Comparison of ENCODE assay signal across 30 cellular contexts in the genomic region with DNA sequence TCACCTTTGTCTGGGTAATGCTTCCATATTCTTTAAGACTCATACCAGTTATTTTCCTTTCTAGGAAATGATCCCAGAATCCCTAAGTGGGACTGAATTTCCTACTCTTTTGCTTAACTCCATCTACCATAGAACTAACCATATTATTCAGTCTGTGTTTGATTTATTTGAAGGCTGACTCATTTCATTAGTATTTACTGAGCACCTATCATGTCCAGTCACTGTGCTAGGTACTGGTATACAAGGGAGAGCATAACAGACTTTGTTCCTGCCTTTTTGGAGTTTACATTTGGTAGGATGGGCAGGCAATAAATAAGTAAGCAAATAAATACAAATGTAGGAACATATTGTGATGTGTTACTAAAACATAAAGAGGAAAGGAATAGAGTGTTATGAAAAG. TPM values are rescaled to one million over a fixed set of nuclear protein-coding genes. Genes with fewer than 3 reads are reported as not detected.
A peak's percentile ranks its signal among the peaks of the same experiment; 100 is the strongest.
DNase-seq lines count a peak whose midpoint lies in the region; ATAC-seq and TF ChIP-seq lines count a peak whose summit lies in the region.
"Had no signal": no experiment of that assay in that cellular context is flagged by ENCODE, and none has a peak within 500 bp of the region (broad histone marks: within the 10 kb centered on the region; RNA-seq: fewer than 3 reads in every experiment).

No MANE protein-coding gene starts in this region.

- CTCF ChIA-PET in SK-N-SH (lab: Yijun Ruan, JAX), result interaction anchor here (1.5 to 2.9 kb wide), 4 partner anchors 11 to 87 kb away, joined by 3 to 14 read pairs (median 8); a partner anchor contains a TSS
- CTCF ChIA-PET in activated naive CD4-positive, alpha-beta T cell treated with anti-CD3 and anti-CD28 coated beads, Interleukin-2, amount 10 ng/mL, durations not matched to agents 7 days and 5 days (lab: Charles Lee), result interaction anchor here (1.5 to 3.8 kb wide), 3 partner anchors 30 to 99 kb away, joined by 3 to 10 read pairs (median 6); no protein-coding TSS in a partner anchor

- no peaks in the 10 kb centered on the region for H3K79me2 ChIP-seq in SK-N-SH (ENCODE audit: insufficient read depth)

- POLR2A ChIA-PET in SK-N-SH (lab: Yijun Ruan, JAX), result no interaction called here

- H3K4me3 Mint-ChIP-seq in type B pancreatic cell, result no peak overlapping the region
- H3K4me3 Mint-ChIP-seq in activated naive CD4-positive, alpha-beta T cell treated with anti-CD3 and anti-CD28 coated beads, Interleukin-2, amount 10 ng/mL, durations not matched to agents 7 days and 5 days, result no peak overlapping the region
- H3K4me3 Mint-ChIP-seq: activated T-cell treated with anti-CD3 and anti-CD28 coated beads, Interleukin-2, amount 50 U/mL, for 4 hours; mesothelial cell of epicardium; natural killer cell; stimulated activated naive CD8-positive, alpha-beta T cell treated with anti-CD3 and anti-CD28 coated beads, Interleukin-15, amount 100 ng/mL, for 72 hours had no signal

- peaks cover under 1% of the 10 kb centered on the region for H3K27me3 Mint-ChIP-seq in type B pancreatic cell
- no peaks in the 10 kb centered on the region for H3K27me3 Mint-ChIP-seq in activated naive CD4-positive, alpha-beta T cell treated with anti-CD3 and anti-CD28 coated beads, Interleukin-2, amount 10 ng/mL, durations not matched to agents 7 days and 5 days
- H3K27me3 Mint-ChIP-seq: stimulated activated naive CD8-positive, alpha-beta T cell treated with anti-CD3 and anti-CD28 coated beads, Interleukin-15, amount 100 ng/mL, for 72 hours had no signal

- H3K36me3 ChIP-seq in SK-N-SH (replicated peaks in 1 of 2; ENCODE audit: control insufficient read depth in 1 of 2, insufficient read depth in 2 of 2, low read length in 1 of 2), result peaks cover 0 to 3% of the 10 kb centered on the region in 2 experiments

- H3K4me1 ChIP-seq in SK-N-SH (ENCODE audit: control insufficient read depth in 1 of 2, insufficient read depth in 2 of 2, low read depth in 1 of 2, low read length in 1 of 2), result peaks cover 0 to 19% of the 10 kb centered on the region in 2 experiments; a peak in 2 of 4 replicates

- TF ChIP-seq EP300 in SK-N-SH (IDR thresholded peaks at IDR 0.05; ENCODE audit: borderline replicate concordance in 1 of 2, low read depth in 1 of 2, low read length in 1 of 2), result no peak

- peak; percentile 45; the same call in 2 of the 3 replicates for ATAC-seq in SK-N-SH treated with all-trans-retinoic acid at 6 μM for 48 hours
- ATAC-seq: activated T-cell treated with anti-CD3 and anti-CD28 coated beads, Interleukin-2, amount 50 U/mL, for 4 hours; heart right ventricle; natural killer cell; stimulated activated naive CD8-positive, alpha-beta T cell treated with anti-CD3 and anti-CD28 coated beads, Interleukin-15, amount 100 ng/mL, for 72 hours had no signal

- H3K36me3 Mint-ChIP-seq in type B pancreatic cell, result peaks cover 3% of the 10 kb centered on the region
- H3K36me3 Mint-ChIP-seq in activated naive CD4-positive, alpha-beta T cell treated with anti-CD3 and anti-CD28 coated beads, Interleukin-2, amount 10 ng/mL, durations not matched to agents 7 days and 5 days, result peaks cover 2% of the 10 kb centered on the region
- H3K36me3 Mint-ChIP-seq: natural killer cell had no signal

- DNase-seq in SK-N-SH, result no peak
- peak; percentile 59 for DNase-seq in epithelial cell of esophagus (ENCODE audit: low read depth)
- DNase-seq in type B pancreatic cell (ENCODE audit: extremely low spot score, unreplicated experiment), result no peak
- DNase-seq in OCI-M1 (lab: John Stamatoyannopoulos, UW), result no peak
- no peak for DNase-seq in activated naive CD4-positive, alpha-beta T cell treated with anti-CD3 and anti-CD28 coated beads, Interleukin-2, amount 10 ng/mL, durations not matched to agents 7 days and 5 days
- DNase-seq: activated CD4-positive, CD25-positive, alpha-beta regulatory T cell treated with anti-CD3 and anti-CD28 coated beads, Interleukin-2, amount 50 U/mL, for 72 hours; activated naive CD4-positive, alpha-beta T cell treated with Interleukin-2 at 50 U/mL for 16 hours; activated T-cell treated with anti-CD3 and anti-CD28 coated beads, Interleukin-2, amount 50 U/mL, for 4 hours; DMS53; GF-D8; heart right ventricle; left ventricle myocardium inferior; natural killer cell; NCI-H1930; NCI-H226; NCI-H748 treated with DMSO at 0.1 percent for 48 hours; Right ventricle myocardium superior; stimulated activated CD4-positive, alpha-beta T cell treated with anti-CD3 and anti-CD28 coated beads, Interleukin-12 subunit alpha, Interleukin-12 subunit beta, amount 100 ng/mL, for 4 hours; stimulated activated CD4-positive, alpha-beta T cell treated with anti-CD3 and anti-CD28 coated beads, Interleukin-4, amount 100 ng/mL, for 4 hours; stimulated activated naive CD8-positive, alpha-beta T cell treated with anti-CD3 and anti-CD28 coated beads, Interleukin-15, amount 100 ng/mL, for 72 hours; T-helper 1 cell had no signal

- no peak overlapping the region for H3K4me2 ChIP-seq in SK-N-SH
- H3K4me2 ChIP-seq: KMS-11 had no signal

- no peak overlapping the region for H3K9ac ChIP-seq in SK-N-SH
- H3K9ac ChIP-seq: KMS-11 had no signal

- H3K4me1 Mint-ChIP-seq in type B pancreatic cell (ENCODE audit: unreplicated experiment), result peaks cover 26% of the 10 kb centered on the region
- peaks cover 13% of the 10 kb centered on the region for H3K4me1 Mint-ChIP-seq in activated naive CD4-positive, alpha-beta T cell treated with anti-CD3 and anti-CD28 coated beads, Interleukin-2, amount 10 ng/mL, durations not matched to agents 7 days and 5 days

- H2AFZ ChIP-seq in SK-N-SH (ENCODE audit: low read depth), result no peak overlapping the region

- H3K27ac ChIP-seq in SK-N-SH (ENCODE audit: low read depth in 2 of 2, low read length in 1 of 2), result no peak overlapping the region
- H3K27ac ChIP-seq: 22Rv1, heart right ventricle, KMS-11, left ventricle myocardium inferior, right atrium auricular region, tibial nerve had no signal

- H3K27me3 ChIP-seq in SK-N-SH (ENCODE audit: insufficient read depth), result no peaks in the 10 kb centered on the region
- H3K27me3 ChIP-seq: right atrium auricular region, tibial nerve had no signal

- H3K9me3 Mint-ChIP-seq in type B pancreatic cell, result no peaks in the 10 kb centered on the region
- no peaks in the 10 kb centered on the region for H3K9me3 Mint-ChIP-seq in activated naive CD4-positive, alpha-beta T cell treated with anti-CD3 and anti-CD28 coated beads, Interleukin-2, amount 10 ng/mL, durations not matched to agents 7 days and 5 days
- H3K9me3 Mint-ChIP-seq: activated T-cell treated with anti-CD3 and anti-CD28 coated beads, Interleukin-2, amount 50 U/mL, for 4 hours; mesothelial cell of epicardium; natural killer cell; stimulated activated naive CD8-positive, alpha-beta T cell treated with anti-CD3 and anti-CD28 coated beads, Interleukin-15, amount 100 ng/mL, for 72 hours had no signal

- H4K20me1 ChIP-seq in SK-N-SH (ENCODE audit: insufficient read depth), result no peaks in the 10 kb centered on the region

- no peaks in the 10 kb centered on the region for H3K9me3 ChIP-seq in SK-N-SH
- H3K9me3 ChIP-seq: heart right ventricle, left ventricle myocardium inferior, right atrium auricular region, tibial nerve had no signal

- no peak for TF ChIP-seq RAD21 in SK-N-SH (IDR thresholded peaks at IDR 0.05; ENCODE audit: low read length)

- H3K27ac Mint-ChIP-seq in type B pancreatic cell, result peak overlapping the region; percentile 7
- no peak overlapping the region for H3K27ac Mint-ChIP-seq in activated naive CD4-positive, alpha-beta T cell treated with anti-CD3 and anti-CD28 coated beads, Interleukin-2, amount 10 ng/mL, durations not matched to agents 7 days and 5 days
- H3K27ac Mint-ChIP-seq: natural killer cell; stimulated activated naive CD8-positive, alpha-beta T cell treated with anti-CD3 and anti-CD28 coated beads, Interleukin-15, amount 100 ng/mL, for 72 hours had no signal

- H3K9me2 ChIP-seq in SK-N-SH, result no peaks in the 10 kb centered on the region

- H3F3A ChIP-seq in SK-N-SH (replicated peaks; ENCODE audit: insufficient read depth), result peaks cover 9% of the 10 kb centered on the region

- no peak overlapping the region for H3K4me3 ChIP-seq in SK-N-SH (ENCODE audit: low read depth in 2 of 2, low read length in 1 of 2)
- no peak overlapping the region for H3K4me3 ChIP-seq in epithelial cell of esophagus (ENCODE audit: low read length)
- H3K4me3 ChIP-seq: heart right ventricle, left ventricle myocardium inferior, right atrium auricular region, tibial nerve had no signal

- TF ChIP-seq CTCF in SK-N-SH (IDR thresholded peaks at IDR 0.05), result no peak
- TF ChIP-seq CTCF in epithelial cell of esophagus (IDR thresholded peaks at IDR 0.05; ENCODE audit: insufficient read depth, low read depth, low read length, missing control alignments), result no peak
- TF ChIP-seq CTCF in type B pancreatic cell (conservative IDR thresholded peaks at IDR 0.05), result no peak

TF ChIP-seq in SK-N-SH treated with all-trans-retinoic acid at 6 μM for 48 hours, 23 proteins besides CTCF, POLR2A, EP300 and RAD21:
- TF ChIP-seq PPARA (CRISPR knock-in tag; IDR thresholded peaks at IDR 0.05; ENCODE audit: borderline replicate concordance), result no peak

TF ChIP-seq in SK-N-SH, 30 proteins besides CTCF, POLR2A, EP300 and RAD21 (continues in another document):
- no peak for TF ChIP-seq CHD2 (IDR thresholded peaks at IDR 0.05; ENCODE audit: low read length, partially characterized antibody)
- no peak for TF ChIP-seq NFIC (IDR thresholded peaks at IDR 0.05; ENCODE audit: borderline replicate concordance)
- no peak for TF ChIP-seq SMC3 (IDR thresholded peaks at IDR 0.05; ENCODE audit: low read depth, low read length)

RNA-seq across cellular contexts. Expression of a gene that starts 4.3 kb away (rescaled TPM):
- polyA plus RNA-seq in SK-N-SH (2012; rRNA removed), result 12.8 and 13.5 TPM in 2 replicates
- polyA plus RNA-seq in SK-N-SH (2012; cell fraction: cytosol; rRNA removed), result 5.2 and 5.3 TPM in 2 replicates
- 87.1 and 97.9 TPM in 2 replicates for polyA plus RNA-seq in SK-N-SH (2012; cell fraction: nucleus; rRNA removed)
- total RNA-seq in type B pancreatic cell (ENCODE audit: low replicate concordance), result 4.2 and 23.3 TPM in 2 replicates

RNA-seq across cellular contexts. Expression of a gene that starts 16.4 kb away (rescaled TPM):
- 1.5 and 2.8 TPM in 2 replicates for polyA plus RNA-seq in SK-N-SH (2012; rRNA removed)
- 0.56 and 0.58 TPM in 2 replicates for polyA plus RNA-seq in SK-N-SH (2012; cell fraction: cytosol; rRNA removed)
- 12.7 and 13.2 TPM in 2 replicates for polyA plus RNA-seq in SK-N-SH (2012; cell fraction: nucleus; rRNA removed)
- total RNA-seq in type B pancreatic cell (ENCODE audit: low replicate concordance), result 0.71 and 14.2 TPM in 2 replicates

RNA-seq across cellular contexts. Expression of a gene that starts 19.1 kb away (rescaled TPM):
- polyA plus RNA-seq in SK-N-SH (2012; rRNA removed), result 39.9 and 57.2 TPM in 2 replicates
- polyA plus RNA-seq in SK-N-SH (2012; cell fraction: cytosol; rRNA removed), result 35.2 and 41.2 TPM in 2 replicates
- 27.9 and 45.0 TPM in 2 replicates for polyA plus RNA-seq in SK-N-SH (2012; cell fraction: nucleus; rRNA removed)
- 41.7 and 51.1 TPM in 2 replicates for total RNA-seq in type B pancreatic cell (ENCODE audit: low replicate concordance)

RNA-seq across cellular contexts. Expression of a gene that starts 32.8 kb away (rescaled TPM):
- not detected in 2 replicates for polyA plus RNA-seq in SK-N-SH (2012; rRNA removed)
- polyA plus RNA-seq in SK-N-SH (2012; cell fraction: cytosol; rRNA removed), result not detected in 2 replicates
- polyA plus RNA-seq in SK-N-SH (2012; cell fraction: nucleus; rRNA removed), result not detected in 2 replicates
- total RNA-seq in type B pancreatic cell (ENCODE audit: low replicate concordance), result 1.1 TPM in 1 of 2 replicates, not detected in the other
- total RNA-seq: activated CD8-positive, alpha-beta memory T cell treated with anti-CD3 and anti-CD28 coated beads for 36 hours; activated T-cell treated with anti-CD3 and anti-CD28 coated beads, Interleukin-2, amount 50 U/mL, for 4 hours; cardiac septum; heart right ventricle; left ventricle myocardium inferior; natural killer cell; osteocyte; right atrium auricular region; Right ventricle myocardium superior; tibial nerve had no signal
- polyA plus RNA-seq: heart right ventricle had no signal

RNA-seq across cellular contexts. Expression of a gene that starts 33.3 kb away (rescaled TPM):
- polyA plus RNA-seq in SK-N-SH (2012; rRNA removed), result 5.3 and 5.8 TPM in 2 replicates
- 3.3 and 4.5 TPM in 2 replicates for polyA plus RNA-seq in SK-N-SH (2012; cell fraction: cytosol; rRNA removed)
- 22.3 and 32.3 TPM in 2 replicates for polyA plus RNA-seq in SK-N-SH (2012; cell fraction: nucleus; rRNA removed)
- total RNA-seq in type B pancreatic cell (ENCODE audit: low replicate concordance), result 13.8 and 27.2 TPM in 2 replicates
